ENCODE assay signal across 8 cellular contexts in genomic region chr6:142850653-142851434, GRCh38.
DNase-seq lines count a peak whose midpoint lies in the region; ATAC-seq, FAIRE-seq and TF ChIP-seq lines count a peak whose summit lies in the region.

No MANE protein-coding gene starts in this region.

- DNase-seq in GM12891 (ENCODE audit: insufficient read length, low spot score) (no peak), NCI-H345 (lab: John Stamatoyannopoulos, UW) (peak; percentile 12), epithelial cell of esophagus (ENCODE audit: low read depth) (peak; percentile 58), NCI-H510A treated with DMSO at 0.1 percent for 48 hours (lab: John Stamatoyannopoulos, UW) (no peak), NCI-H2196 treated with DMSO at 0.1 percent for 48 hours (lab: John Stamatoyannopoulos, UW; ENCODE audit: unreplicated experiment) (no peak), left lobe of liver (ENCODE audit: low spot score) (no peak), HEK293T (ENCODE audit: extremely low spot score) (no peak)

- FAIRE-seq in GM12891 (lab: Jason Lieb, UNC) = peak; percentile 90

- CTCF ChIA-PET in HEK293T (lab: Yijun Ruan, JAX) = interaction anchor here (0.9 kb wide), 1 partner anchor 57 kb away, joined by 3 read pairs; no protein-coding TSS in a partner anchor

- TF ChIP-seq CTCF in epithelial cell of esophagus (IDR thresholded peaks at IDR 0.05; ENCODE audit: insufficient read depth, low read depth, low read length, missing control alignments) = no peak

- peak; percentile 50; the same call in 1 of the 2 replicates for TF ChIP-seq POLR2A in GM12891 (IDR thresholded peaks at IDR 0.05; ENCODE audit: low read depth, low read length)

- POLR2A ChIA-PET in HEK293T (lab: Yijun Ruan, JAX) = no interaction called here

- no peak overlapping the region for H3K4me3 ChIP-seq in epithelial cell of esophagus (ENCODE audit: low read length)

- ATAC-seq in GM21619 (IDR thresholded peaks at IDR 0.05; ENCODE audit: unreplicated experiment) (peak; percentile 36), left lobe of liver (no peak)

TF ChIP-seq in GM12891, 5 proteins besides CTCF, POLR2A, EP300 and RAD21:
- no peak for TF ChIP-seq PAX5 (IDR thresholded peaks at IDR 0.05; ENCODE audit: insufficient read depth, low read length, severe bottlenecking)
- 0 out of 2 replicates have a peak, but pooled peaks have one; percentile 34 for TF ChIP-seq POLR2AphosphoS5 (IDR thresholded peaks at IDR 0.05; ENCODE audit: low read depth, low read length)
- TF ChIP-seq SPI1 (IDR thresholded peaks at IDR 0.05; ENCODE audit: low read depth, low read length) = no peak
- TF ChIP-seq POU2F2 (IDR thresholded peaks at IDR 0.05; ENCODE audit: low read depth, low read length) = no peak
- TF ChIP-seq TAF1 (IDR thresholded peaks at IDR 0.05; ENCODE audit: low read depth, low read length) = 0 out of 2 replicates have a peak, but pooled peaks have one; percentile 27
TF ChIP-seq in GM12891: peak in this region for 2.

TF ChIP-seq in HEK293T, 16 proteins besides CTCF, POLR2A, EP300 and RAD21:
- TF ChIP-seq SP1 (IDR thresholded peaks at IDR 0.05) (no peak), ZNF384 (IDR thresholded peaks at IDR 0.05) (no peak), HDGF (IDR thresholded peaks at IDR 0.05; ENCODE audit: borderline replicate concordance) (no peak), FOXA1 (IDR thresholded peaks at IDR 0.05) (no peak), ELF4 (IDR thresholded peaks at IDR 0.05) (no peak), NFRKB (IDR thresholded peaks at IDR 0.05) (no peak), TARDBP (IDR thresholded peaks at IDR 0.05) (no peak), FOXK2 (IDR thresholded peaks at IDR 0.05) (no peak)
- TF ChIP-seq, protein P1, sequence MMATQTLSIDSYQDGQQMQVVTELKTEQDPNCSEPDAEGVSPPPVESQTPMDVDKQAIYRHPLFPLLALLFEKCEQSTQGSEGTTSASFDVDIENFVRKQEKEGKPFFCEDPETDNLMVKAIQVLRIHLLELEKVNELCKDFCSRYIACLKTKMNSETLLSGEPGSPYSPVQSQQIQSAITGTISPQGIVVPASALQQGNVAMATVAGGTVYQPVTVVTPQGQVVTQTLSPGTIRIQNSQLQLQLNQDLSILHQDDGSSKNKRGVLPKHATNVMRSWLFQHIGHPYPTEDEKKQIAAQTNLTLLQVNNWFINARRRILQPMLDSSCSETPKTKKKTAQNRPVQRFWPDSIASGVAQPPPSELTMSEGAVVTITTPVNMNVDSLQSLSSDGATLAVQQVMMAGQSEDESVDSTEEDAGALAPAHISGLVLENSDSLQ (IDR thresholded peaks at IDR 0.05) = no peak

Comparison
In these comparisons a context has a peak if more than half of its experiments do, and no peak if none do; other contexts are left out.
1. DNase-seq: peak in NCI-H345 (single experiment) and epithelial cell of esophagus (single experiment); none in GM12891 (single experiment), NCI-H510A treated with DMSO at 0.1 percent for 48 hours (single experiment), NCI-H2196 treated with DMSO at 0.1 percent for 48 hours (single experiment), left lobe of liver (single experiment) and HEK293T (single experiment).